ENCODE assay signal across 8 cellular contexts in the genomic region with DNA sequence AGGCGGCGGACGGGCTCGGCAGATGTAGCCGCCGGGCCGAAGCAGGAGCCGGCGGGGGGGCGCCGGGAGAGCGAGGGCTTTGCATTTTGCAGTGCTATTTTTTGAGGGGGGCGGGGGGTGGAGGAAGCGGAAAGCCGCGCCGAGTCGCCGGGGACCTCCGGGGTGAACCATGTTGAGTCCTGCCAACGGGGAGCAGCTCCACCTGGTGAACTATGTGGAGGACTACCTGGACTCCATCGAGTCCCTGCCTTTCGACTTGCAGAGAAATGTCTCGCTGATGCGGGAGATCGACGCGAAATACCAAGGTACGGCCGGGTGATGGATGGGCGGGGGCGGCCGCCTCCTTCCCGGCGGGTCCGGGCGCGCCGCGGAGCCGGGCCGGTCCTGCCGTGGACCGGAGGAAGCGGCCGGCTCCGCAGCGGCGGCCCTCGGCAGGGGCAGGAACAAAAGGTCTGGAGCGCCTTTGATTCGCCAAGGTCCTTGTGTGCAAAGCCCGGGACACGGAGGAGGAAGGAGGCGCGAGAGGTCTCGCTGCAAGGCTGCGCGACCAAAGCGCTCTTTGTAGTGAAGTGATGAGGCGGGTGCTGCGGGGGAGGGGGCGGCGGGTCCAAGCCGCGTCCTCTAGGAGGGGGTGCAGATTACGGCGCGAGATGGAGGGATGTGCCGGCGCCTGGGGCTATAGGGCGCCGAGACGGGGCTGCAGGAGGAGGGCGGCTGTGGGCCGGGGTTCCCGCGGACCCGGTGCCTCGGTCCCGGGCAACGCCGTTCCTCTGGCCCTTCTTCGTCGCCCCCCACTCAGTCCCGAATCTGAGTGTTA. TPM values are rescaled to one million over a fixed set of nuclear protein-coding genes. Genes with fewer than 3 reads are reported as not detected.
DNase-seq lines count a peak whose midpoint lies in the region; ATAC-seq lines count a peak whose summit lies in the region.

No MANE protein-coding gene starts in this region.

- peaks cover under 1% of the 10 kb centered on the region for H3K36me3 ChIP-seq in ectodermal cell (ENCODE audit: control insufficient read depth, insufficient read depth, low read length)
- H3K36me3 ChIP-seq in mesendoderm (ENCODE audit: control insufficient read depth, insufficient read depth, low read length), result peaks cover 1% of the 10 kb centered on the region

- no peaks in the 10 kb centered on the region for H3K9me3 ChIP-seq in ectodermal cell (ENCODE audit: control insufficient read depth, low read length)

- no peaks in the 10 kb centered on the region for H3K27me3 Mint-ChIP-seq in activated CD4-positive, alpha-beta memory T cell treated with anti-CD3 and anti-CD28 coated beads, Interleukin-2, amount 10 ng/mL, durations not matched to agents 7 days and 5 days

- no peak overlapping the region for H4K8ac ChIP-seq in mesendoderm (ENCODE audit: low read depth, low read length)

- H3K79me1 ChIP-seq in mesendoderm (ENCODE audit: low read length), result peaks cover 3% of the 10 kb centered on the region

- peaks cover 11% of the 10 kb centered on the region for H3K36me3 Mint-ChIP-seq in activated CD4-positive, alpha-beta memory T cell treated with anti-CD3 and anti-CD28 coated beads, Interleukin-2, amount 10 ng/mL, durations not matched to agents 7 days and 5 days (ENCODE audit: low read depth)

- peaks cover 9% of the 10 kb centered on the region for H3K4me1 ChIP-seq in ectodermal cell (ENCODE audit: control insufficient read depth, insufficient read depth, low read length)
- H3K4me1 ChIP-seq in mesendoderm (ENCODE audit: control insufficient read depth, low read depth, low read length), result no peaks in the 10 kb centered on the region

- H3K4me2 ChIP-seq in mesendoderm (ENCODE audit: low read length), result peak overlapping the region; percentile 71

- CTCF ChIA-PET in activated CD4-positive, alpha-beta memory T cell treated with anti-CD3 and anti-CD28 coated beads, Interleukin-2, amount 10 ng/mL, durations not matched to agents 7 days and 5 days (lab: Charles Lee), result interaction anchor here (1.0 kb wide), 1 partner anchor 258 kb away, joined by 4 read pairs; no protein-coding TSS in a partner anchor

- H3K4me3 ChIP-seq in ectodermal cell (ENCODE audit: insufficient read depth, low read depth, low read length), result peak overlapping the region; percentile 87
- H3K4me3 ChIP-seq in mesendoderm (ENCODE audit: low read length), result peak overlapping the region; percentile 98

- ATAC-seq in GM21390 (IDR thresholded peaks at IDR 0.05; ENCODE audit: unreplicated experiment) (no peak), HG03378 (IDR thresholded peaks at IDR 0.05; ENCODE audit: unreplicated experiment) (no peak)

- H3K4me3 Mint-ChIP-seq in activated CD4-positive, alpha-beta memory T cell treated with anti-CD3 and anti-CD28 coated beads, Interleukin-2, amount 10 ng/mL, durations not matched to agents 7 days and 5 days, result peak overlapping the region; percentile 89

- peak overlapping the region; percentile 93 for H3K27ac Mint-ChIP-seq in activated CD4-positive, alpha-beta memory T cell treated with anti-CD3 and anti-CD28 coated beads, Interleukin-2, amount 10 ng/mL, durations not matched to agents 7 days and 5 days

- H3K9ac ChIP-seq in mesendoderm (ENCODE audit: low read length), result peak overlapping the region; percentile 99

- 1% methylated on average over 86 of the region's 86 CpGs for WGBS in ectodermal cell, 2 experiments
- WGBS in mesendoderm (ENCODE audit: extremely low coverage, insufficient coverage, low lambda C conversion rate), result no CpG with 5 or more reads among the region's 86 CpGs

- H2BK5ac ChIP-seq in mesendoderm (ENCODE audit: low read length), result no peak overlapping the region

- H3K4me1 Mint-ChIP-seq in activated CD4-positive, alpha-beta memory T cell treated with anti-CD3 and anti-CD28 coated beads, Interleukin-2, amount 10 ng/mL, durations not matched to agents 7 days and 5 days, result peaks cover 30% of the 10 kb centered on the region

- no peak overlapping the region for H4K5ac ChIP-seq in mesendoderm (ENCODE audit: low read length)

- no peak overlapping the region for H2AK5ac ChIP-seq in mesendoderm (ENCODE audit: low read length)

- H3K79me2 ChIP-seq in mesendoderm (ENCODE audit: control insufficient read depth, insufficient read depth, low read length), result peaks cover 42% of the 10 kb centered on the region

- POLR2A ChIA-PET in activated CD4-positive, alpha-beta memory T cell treated with anti-CD3 and anti-CD28 coated beads, Interleukin-2, amount 10 ng/mL, durations not matched to agents 7 days and 5 days (lab: Charles Lee), result interaction anchor here (1.0 to 4.4 kb wide), 9 partner anchors 8 to 298 kb away, joined by 3 to 45 read pairs (median 4); partner anchors contain the start of genes ANKRD10, CARS2 and NAXD

- peak overlapping the region; percentile 99 for H3K18ac ChIP-seq in mesendoderm (ENCODE audit: low read length)

- peak overlapping the region; percentile 97 for H3K56ac ChIP-seq in mesendoderm (ENCODE audit: low read length)

- no peaks in the 10 kb centered on the region for H3K9me3 Mint-ChIP-seq in activated CD4-positive, alpha-beta memory T cell treated with anti-CD3 and anti-CD28 coated beads, Interleukin-2, amount 10 ng/mL, durations not matched to agents 7 days and 5 days

- H3K27ac ChIP-seq in ectodermal cell (ENCODE audit: insufficient read depth, low read depth, low read length, poor library complexity, severe bottlenecking) (peak overlapping the region; percentile 84), mesendoderm (ENCODE audit: low read depth, low read length) (peak overlapping the region; percentile 88)

- no peak overlapping the region for H2BK15ac ChIP-seq in mesendoderm (replicated peaks; ENCODE audit: low read depth)

- H2BK120ac ChIP-seq in mesendoderm (ENCODE audit: low read depth, low read length), result no peak overlapping the region

- peak overlapping the region; percentile 98 for H3K23ac ChIP-seq in mesendoderm (ENCODE audit: low read length)

- H3K27me3 ChIP-seq in ectodermal cell (ENCODE audit: control insufficient read depth, insufficient read depth, low read length, poor library complexity, severe bottlenecking), result no peaks in the 10 kb centered on the region
- no peaks in the 10 kb centered on the region for H3K27me3 ChIP-seq in mesendoderm (ENCODE audit: insufficient read depth, low read length, poor library complexity)

- DNase-seq in ELF-1 (ENCODE audit: low read depth, low spot score), result peak; percentile 23
- peak; percentile 50 for DNase-seq in NCI-H1092 (lab: John Stamatoyannopoulos, UW)
- DNase-seq in activated CD4-positive, alpha-beta memory T cell treated with anti-CD3 and anti-CD28 coated beads, Interleukin-2, amount 10 ng/mL, durations not matched to agents 7 days and 5 days, result peak; percentile 72
- peak; percentile 68 for DNase-seq in mesendoderm
- DNase-seq in stimulated activated CD8-positive, alpha-beta memory T cell treated with anti-CD3 and anti-CD28 coated beads, Interleukin-15, amount 100 ng/mL, for 1 hour (ENCODE audit: low read depth), result peak; percentile 54

- peak overlapping the region; percentile 97 for H3K4ac ChIP-seq in mesendoderm (ENCODE audit: low read depth, low read length)

RNA-seq across cellular contexts. Expression of gene ING1, which starts 0.7 kb away (rescaled TPM):
- 10 to 100 TPM; 23.0 to 23.7 TPM for total RNA-seq in activated CD4-positive, alpha-beta memory T cell treated with anti-CD3 and anti-CD28 coated beads, Interleukin-2, amount 10 ng/mL, durations not matched to agents 7 days and 5 days
- 29.8 TPM for polyA plus RNA-seq in ectodermal cell (2013, experiment 1 of 4)
- 24.4 TPM for polyA plus RNA-seq in ectodermal cell (2013, experiment 2 of 4)
- 25.4 TPM for polyA plus RNA-seq in ectodermal cell (2013, experiment 3 of 4)
- polyA plus RNA-seq in ectodermal cell (2013, experiment 4 of 4), result 23.8 TPM
- polyA plus RNA-seq in mesendoderm (2013, experiment 1 of 2), result 21.0 TPM
- polyA plus RNA-seq in mesendoderm (2013, experiment 2 of 2), result 19.7 TPM

RNA-seq across cellular contexts. Expression of gene CARS2, which starts 8.3 kb away (rescaled TPM):
- 10 to 100 TPM; 51.8 to 53.5 TPM for total RNA-seq in activated CD4-positive, alpha-beta memory T cell treated with anti-CD3 and anti-CD28 coated beads, Interleukin-2, amount 10 ng/mL, durations not matched to agents 7 days and 5 days
- 48.1 TPM for polyA plus RNA-seq in ectodermal cell (2013, experiment 1 of 4)
- polyA plus RNA-seq in ectodermal cell (2013, experiment 2 of 4), result 51.3 TPM
- polyA plus RNA-seq in ectodermal cell (2013, experiment 3 of 4), result 40.8 TPM
- polyA plus RNA-seq in ectodermal cell (2013, experiment 4 of 4), result 40.6 TPM
- 25.5 TPM for polyA plus RNA-seq in mesendoderm (2013, experiment 1 of 2)
- 25.7 TPM for polyA plus RNA-seq in mesendoderm (2013, experiment 2 of 2)
